ENCODE assay signal across 8 cellular contexts in genomic region chr1:65265296-65266271, GRCh38.
DNase-seq lines count a peak whose midpoint lies in the region; ATAC-seq and TF ChIP-seq lines count a peak whose summit lies in the region.

No MANE protein-coding gene starts in this region.

- peak overlapping the region; percentile 53 to 55 for H3K4me3 ChIP-seq in cardiac fibroblast (replicated peaks in 1 of 2; ENCODE audit: low read depth in 2 of 2, low read length in 2 of 2)
- H3K4me3 ChIP-seq in iPS-20b (ENCODE audit: low read length) = peak overlapping the region; percentile 81
- H3K4me3 ChIP-seq in skeletal muscle cell (ENCODE audit: low read depth, low read length) = peak overlapping the region; percentile 59

- no peaks in the 10 kb centered on the region for H3K9me3 ChIP-seq in iPS-20b (ENCODE audit: insufficient read depth, low read depth, low read length)

- H3K36me3 ChIP-seq in iPS-20b (ENCODE audit: insufficient read depth, low read depth, low read length) = no peaks in the 10 kb centered on the region

- TF ChIP-seq CTCF in cardiac fibroblast (IDR thresholded peaks at IDR 0.05; ENCODE audit: low read depth, low read length) = peak; percentile 12

- peaks cover 17% of the 10 kb centered on the region for H3K27me3 ChIP-seq in iPS-20b (ENCODE audit: insufficient read depth, low read length)

- ATAC-seq in HG03520 (IDR thresholded peaks at IDR 0.05; ENCODE audit: unreplicated experiment) = peak; percentile 69

- peak overlapping the region; percentile 67; the same call in 1 of the 2 replicates for H3K9ac ChIP-seq in iPS-20b (ENCODE audit: low read depth, low read length)

- peaks cover 17% of the 10 kb centered on the region; the same call in 1 of the 2 replicates for H3K4me1 ChIP-seq in iPS-20b (ENCODE audit: insufficient read depth, low read length)

- DNase-seq in activated T-cell treated with anti-CD3 and anti-CD28 coated beads for 48 hours (ENCODE audit: low read depth) = peak; percentile 9
- DNase-seq in activated T-cell treated with anti-CD3 and anti-CD28 coated beads for 4 hours = no peak
- peak; percentile 10 to 45 (median 15) for DNase-seq in T-helper 1 cell
- DNase-seq in cardiac fibroblast (ENCODE audit: low read depth in 2 of 2) = peak; percentile 44 to 59
- no peak for DNase-seq in skeletal muscle cell (ENCODE audit: low read depth)
- DNase-seq in NCI-H510A treated with DMSO at 0.1 percent for 48 hours (lab: John Stamatoyannopoulos, UW) = no peak

- no peak overlapping the region for H3K27ac ChIP-seq in iPS-20b (ENCODE audit: low read length)

Comparison
In these comparisons a context has a peak if more than half of its experiments do, and no peak if none do; other contexts are left out.
1. DNase-seq: peak in activated T-cell treated with anti-CD3 and anti-CD28 coated beads for 48 hours (single experiment), T-helper 1 cell (5 of 5) and cardiac fibroblast (2 of 2); none in activated T-cell treated with anti-CD3 and anti-CD28 coated beads for 4 hours (single experiment), skeletal muscle cell (single experiment) and NCI-H510A treated with DMSO at 0.1 percent for 48 hours (single experiment).
2. Peak in every context shown above with its lines, with median percentiles within 50 percentile points of each other: H3K4me3 ChIP-seq.